In genomic region chr7:152899482-152900166, GRCh38 we compare ENCODE assay signal across 1 cellular context.
A peak's percentile ranks its signal among the peaks of the same experiment; 100 is the strongest.
TF ChIP-seq lines count a peak whose summit lies in the region.

No MANE protein-coding gene starts in this region.

TF ChIP-seq in HepG2, 621 proteins besides CTCF, POLR2A, EP300 and RAD21 (continued from another document and continues in another):
- TF ChIP-seq ARID5B (CRISPR knock-in tag; IDR thresholded peaks at IDR 0.05) = peak; percentile 52; the same call in 1 of the 2 replicates
- TF ChIP-seq MAF1 (CRISPR knock-in tag; IDR thresholded peaks at IDR 0.05; ENCODE audit: borderline replicate concordance) = no peak
- TF ChIP-seq FOXA3 (CRISPR knock-in tag; IDR thresholded peaks at IDR 0.05) = 0 out of 2 replicates have a peak, but pooled peaks have one; percentile 24
- TF ChIP-seq TBL1XR1 (IDR thresholded peaks at IDR 0.05; ENCODE audit: borderline replicate concordance, low read length, partially characterized antibody) = no peak
- TF ChIP-seq POGZ (CRISPR knock-in tag; IDR thresholded peaks at IDR 0.05) = peak; percentile 18; the same call in 1 of the 2 replicates
- TF ChIP-seq SKI (IDR thresholded peaks at IDR 0.05; ENCODE audit: partially characterized antibody) = no peak
- TF ChIP-seq PREB (CRISPR knock-in tag; IDR thresholded peaks at IDR 0.05) = no peak
- TF ChIP-seq NR0B2 (CRISPR knock-in tag; IDR thresholded peaks at IDR 0.05) = no peak
- TF ChIP-seq ZFP36L1 (CRISPR knock-in tag; IDR thresholded peaks at IDR 0.05) = no peak
- no peak for TF ChIP-seq ZFP36L2 (CRISPR knock-in tag; IDR thresholded peaks at IDR 0.05)
- no peak for TF ChIP-seq ZMAT5 (CRISPR knock-in tag; IDR thresholded peaks at IDR 0.05; ENCODE audit: borderline replicate concordance, low read depth)
- TF ChIP-seq PATZ1 (CRISPR knock-in tag; IDR thresholded peaks at IDR 0.05) = 0 out of 2 replicates have a peak, but pooled peaks have one; percentile 24
- TF ChIP-seq SMAD3 (CRISPR knock-in tag; IDR thresholded peaks at IDR 0.05) = no peak
- TF ChIP-seq RBFOX2 (IDR thresholded peaks at IDR 0.05; ENCODE audit: low read depth, low read length) = no peak
- TF ChIP-seq ZFP36 (IDR thresholded peaks at IDR 0.05; ENCODE audit: borderline replicate concordance, low read depth, low read length, partially characterized antibody) = no peak
- TF ChIP-seq RBM39 (IDR thresholded peaks at IDR 0.05; ENCODE audit: low read depth, low read length, poor library complexity, severe bottlenecking) = no peak
- no peak for TF ChIP-seq GMEB2 (CRISPR knock-in tag; IDR thresholded peaks at IDR 0.05; ENCODE audit: low read depth)
- TF ChIP-seq MBNL3 (CRISPR knock-in tag; conservative IDR thresholded peaks at IDR 0.05) = no peak
- TF ChIP-seq IRF2 (CRISPR knock-in tag; IDR thresholded peaks at IDR 0.05) = peak; percentile 57; the same call in 1 of the 2 replicates
- TF ChIP-seq ZNF687 (CRISPR knock-in tag; IDR thresholded peaks at IDR 0.05) = peak; percentile 55
- TF ChIP-seq NR2F1 (CRISPR knock-in tag; IDR thresholded peaks at IDR 0.05) = no peak
- no peak for TF ChIP-seq SCMH1 (CRISPR knock-in tag; IDR thresholded peaks at IDR 0.05; ENCODE audit: borderline replicate concordance)
- TF ChIP-seq NFIC (IDR thresholded peaks at IDR 0.05; ENCODE audit: low read length) = no peak
- TF ChIP-seq ZNF766 (CRISPR knock-in tag; IDR thresholded peaks at IDR 0.05; ENCODE audit: borderline replicate concordance) = no peak
- no peak; the same call in 1 of the 2 replicates for TF ChIP-seq BRCA1 (CRISPR knock-in tag; IDR thresholded peaks at IDR 0.05)
- TF ChIP-seq ZBTB7A (CRISPR knock-in tag; IDR thresholded peaks at IDR 0.05) = no peak
- no peak for TF ChIP-seq RFX5 (IDR thresholded peaks at IDR 0.05; ENCODE audit: low read depth, low read length)
- 0 out of 2 replicates have a peak, but pooled peaks have one; percentile 30 for TF ChIP-seq ZHX1 (CRISPR knock-in tag; IDR thresholded peaks at IDR 0.05; ENCODE audit: low read depth)
- no peak for TF ChIP-seq ZNF609 (CRISPR knock-in tag; IDR thresholded peaks at IDR 0.05; ENCODE audit: borderline replicate concordance)
- no peak for TF ChIP-seq ZNF883 (CRISPR knock-in tag; IDR thresholded peaks at IDR 0.05; ENCODE audit: not compliant biosample characterization)
- TF ChIP-seq ELF1 (CRISPR knock-in tag; IDR thresholded peaks at IDR 0.05) = no peak
- no peak for TF ChIP-seq ATRX (CRISPR knock-in tag; IDR thresholded peaks at IDR 0.05; ENCODE audit: borderline replicate concordance)
- 0 out of 2 replicates have a peak, but pooled peaks have one; percentile 24 for TF ChIP-seq ZNF777 (CRISPR knock-in tag; IDR thresholded peaks at IDR 0.05)
- TF ChIP-seq ZNF580 (CRISPR knock-in tag; IDR thresholded peaks at IDR 0.05; ENCODE audit: borderline replicate concordance, low read depth) = 0 out of 2 replicates have a peak, but pooled peaks have one; percentile 26
